In genomic region chr17:69880591-69881112, GRCh38 we compare ENCODE assay signal across 29 cellular contexts.
"Had no signal": no experiment of that assay in that cellular context is flagged by ENCODE, and none has a peak within 500 bp of the region (broad histone marks: within the 10 kb centered on the region; RNA-seq: fewer than 3 reads in every experiment).

No MANE protein-coding gene starts in this region.

- FAIRE-seq: colon, endothelial cell of umbilical vein, islet of Langerhans, keratinocyte had no signal

- DNase-seq: dermis blood vessel endothelial cell; dorsolateral prefrontal cortex; effector CD4-positive, alpha-beta T cell; effector memory CD4-positive, alpha-beta T cell; erythroblast; esophagus squamous epithelium; foreskin fibroblast; foreskin melanocyte; gastrocnemius medialis; glutamatergic neuron; head of caudate nucleus; heart right ventricle; hippocampal formation; left cardiac atrium; left lung; left ventricle myocardium superior; lower lobe of right lung; mucosa of descending colon; naive B cell; naive thymus-derived CD8-positive, alpha-beta T cell had no signal

- H3K4me1 ChIP-seq: esophagus squamous epithelium, gastrocnemius medialis, left lung, lower lobe of right lung had no signal

- H3K4me3 ChIP-seq: coronary artery, dorsolateral prefrontal cortex, esophagus squamous epithelium, gastrocnemius medialis, heart right ventricle, left lung, lower lobe of right lung, mucosa of descending colon had no signal

- H3K36me3 Mint-ChIP-seq: memory B cell; naive B cell; naive thymus-derived CD8-positive, alpha-beta T cell had no signal

- H3K27me3 ChIP-seq: dorsolateral prefrontal cortex, esophagus squamous epithelium, gastrocnemius medialis, heart right ventricle, left lung had no signal

- ATAC-seq: esophagus mucosa; gastrocnemius medialis; heart right ventricle; left cardiac atrium; left lung; left ventricle myocardium superior; lower lobe of right lung; mucosa of descending colon; naive thymus-derived CD8-positive, alpha-beta T cell had no signal

- H3K4me1 Mint-ChIP-seq: memory B cell; mesothelial cell of epicardium; naive B cell; naive thymus-derived CD8-positive, alpha-beta T cell had no signal

- H3K4me3 Mint-ChIP-seq: memory B cell; mesothelial cell of epicardium; naive B cell; naive thymus-derived CD8-positive, alpha-beta T cell had no signal

- H3K27me3 Mint-ChIP-seq: memory B cell, naive B cell had no signal

- H3K36me3 ChIP-seq: esophagus squamous epithelium, gastrocnemius medialis, heart right ventricle, left lung, lower lobe of right lung had no signal

- H3K9me3 Mint-ChIP-seq: memory B cell, naive B cell had no signal

- H3K27ac Mint-ChIP-seq: memory B cell; mesothelial cell of epicardium; naive B cell; naive thymus-derived CD8-positive, alpha-beta T cell had no signal

- H3K9me3 ChIP-seq: gastrocnemius medialis, left lung, lower lobe of right lung, mucosa of descending colon had no signal

- H3K27ac ChIP-seq: coronary artery, dorsolateral prefrontal cortex, epithelial cell of prostate, esophagus squamous epithelium, gastrocnemius medialis, heart right ventricle, left lung, lower lobe of right lung had no signal
